ENCODE assay signal across 8 cellular contexts in the genomic region with DNA sequence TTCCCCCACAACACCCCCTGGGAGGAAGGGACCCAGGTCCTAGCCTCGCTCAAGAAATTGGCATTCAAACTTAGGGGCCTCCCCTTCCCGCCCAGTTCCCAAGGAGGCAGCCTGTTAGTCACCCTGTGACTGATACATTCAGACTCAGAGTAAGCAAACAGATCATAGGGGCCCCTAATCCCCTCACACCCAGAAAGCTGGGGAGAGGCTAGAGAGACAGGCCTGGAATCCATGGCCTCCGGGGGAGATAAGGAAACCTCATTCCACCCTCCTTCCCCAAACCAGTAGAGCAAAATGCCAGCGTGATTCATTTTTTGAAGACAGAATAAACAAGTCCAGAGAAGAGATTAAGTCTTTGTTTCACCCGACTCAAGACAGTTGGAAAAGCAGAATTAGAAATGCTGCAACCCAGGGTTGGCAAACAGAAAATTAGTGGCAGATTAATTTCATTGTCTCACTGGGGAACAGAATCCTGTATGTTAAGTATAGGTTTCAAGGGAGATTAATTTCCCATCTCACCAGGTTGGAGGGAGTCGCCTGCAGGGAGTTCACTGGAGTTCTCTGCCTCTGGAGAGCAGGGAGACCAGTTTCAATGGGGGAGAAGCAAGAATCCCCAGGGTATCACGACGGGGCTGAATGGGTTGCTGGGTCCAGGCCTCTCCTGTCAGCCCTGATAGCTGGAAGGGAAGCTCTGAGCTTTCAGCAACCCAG.
DNase-seq lines count a peak whose midpoint lies in the region; ATAC-seq and TF ChIP-seq lines count a peak whose summit lies in the region.

No MANE protein-coding gene starts in this region.

- no peaks in the 10 kb centered on the region for H3K9me3 Mint-ChIP-seq in natural killer cell treated with Interleukin-12 subunit alpha and Interleukin-12 subunit beta and Interleukin-15 and Interleukin-18, amount 100 ng/mL, for 72 hours
- no peaks in the 10 kb centered on the region for H3K9me3 Mint-ChIP-seq in natural killer cell

- peak overlapping the region in 1 of 2 donors; percentile 17 for H3K27ac Mint-ChIP-seq in natural killer cell treated with Interleukin-12 subunit alpha and Interleukin-12 subunit beta and Interleukin-15 and Interleukin-18, amount 100 ng/mL, for 72 hours
- no peak overlapping the region for H3K27ac Mint-ChIP-seq in natural killer cell

- H3K4me3 ChIP-seq in RWPE2 (ENCODE audit: severe bottlenecking) = no peak overlapping the region
- no peak overlapping the region for H3K4me3 ChIP-seq in fibroblast of mammary gland (ENCODE audit: control insufficient read depth, low read depth, low read length)
- no peak overlapping the region for H3K4me3 ChIP-seq in tibial nerve

- H3K9me3 ChIP-seq in RWPE2 (ENCODE audit: severe bottlenecking) (no peaks in the 10 kb centered on the region), tibial nerve (no peaks in the 10 kb centered on the region)

- TF ChIP-seq POLR2A in tibial nerve (IDR thresholded peaks at IDR 0.05) = no peak

- peaks cover 22 to 42% of the 10 kb centered on the region in 2 donors for H3K27me3 Mint-ChIP-seq in natural killer cell treated with Interleukin-12 subunit alpha and Interleukin-12 subunit beta and Interleukin-15 and Interleukin-18, amount 100 ng/mL, for 72 hours
- peaks cover 24 to 71% of the 10 kb centered on the region in 2 donors for H3K27me3 Mint-ChIP-seq in natural killer cell (ENCODE audit: low read depth in 2 of 2)

- H3K4me1 ChIP-seq in RWPE2 (ENCODE audit: insufficient read depth, poor library complexity, severe bottlenecking) = peaks cover 40% of the 10 kb centered on the region
- peaks cover 0 to 41% (median 27%) of the 10 kb centered on the region in 4 donors for H3K4me1 ChIP-seq in tibial nerve

- TF ChIP-seq CTCF in natural killer cell (IDR thresholded peaks at IDR 0.05) (no peak), RWPE2 (IDR thresholded peaks at IDR 0.05; ENCODE audit: poor library complexity, severe bottlenecking) (no peak), fibroblast of mammary gland (conservative IDR thresholded peaks at IDR 0.05; ENCODE audit: control insufficient read depth, insufficient read depth, low read depth, low read length) (no peak), tibial nerve (IDR thresholded peaks at IDR 0.05) (no peak)

- no peaks in the 10 kb centered on the region for H3K36me3 Mint-ChIP-seq in natural killer cell treated with Interleukin-12 subunit alpha and Interleukin-12 subunit beta and Interleukin-15 and Interleukin-18, amount 100 ng/mL, for 72 hours
- H3K36me3 Mint-ChIP-seq in natural killer cell = no peaks in the 10 kb centered on the region

- H3K4me1 Mint-ChIP-seq in natural killer cell treated with Interleukin-12 subunit alpha and Interleukin-12 subunit beta and Interleukin-15 and Interleukin-18, amount 100 ng/mL, for 72 hours (ENCODE audit: low read depth in 2 of 2) = peaks cover 62 to 75% of the 10 kb centered on the region in 2 donors
- H3K4me1 Mint-ChIP-seq in natural killer cell = peaks cover 69 to 74% of the 10 kb centered on the region in 2 donors

- no peaks in the 10 kb centered on the region for H3K27me3 ChIP-seq in RWPE2 (ENCODE audit: insufficient read depth, poor library complexity, severe bottlenecking)
- no peaks in the 10 kb centered on the region for H3K27me3 ChIP-seq in tibial nerve

- H3K36me3 ChIP-seq in RWPE2 (ENCODE audit: low read depth) (no peaks in the 10 kb centered on the region), tibial nerve (no peaks in the 10 kb centered on the region)

- 32% methylated on average over 8 of the region's 8 CpGs for WGBS in tibial nerve, 2 donors

- intact Hi-C loops in natural killer cell (cut with micrococcal nuclease) (loop anchor here (5.0 kb wide), 2 partner anchors 398 to 473 kb away; a partner anchor contains a TSS), left colon (cut with DNase I, micrococcal nuclease) (no loop called here)

- no peak for TF ChIP-seq EP300 in tibial nerve (IDR thresholded peaks at IDR 0.05)

- H3K27ac ChIP-seq in RWPE2 (ENCODE audit: poor library complexity, severe bottlenecking) = peak overlapping the region; percentile 79
- peak overlapping the region in 3 of 4 donors; percentile 36 to 53 (median 46) for H3K27ac ChIP-seq in tibial nerve

- no peak for DNase-seq in natural killer cell treated with Interleukin-12 subunit alpha and Interleukin-12 subunit beta and Interleukin-15 and Interleukin-18, amount 100 ng/mL, for 72 hours (ENCODE audit: low spot score)
- DNase-seq in natural killer cell (no peak), RWPE2 (ENCODE audit: low spot score) (peak; percentile 99), fibroblast of mammary gland (ENCODE audit: low read depth) (peak; percentile 85), tibial nerve (ENCODE audit: low spot score in 2 of 2) (no peak), left colon (no peak), NCI-H1694 treated with DMSO at 0.1 percent for 48 hours (lab: John Stamatoyannopoulos, UW) (no peak), DMS 273 treated with DMSO at 0.1 percent for 48 hours (lab: John Stamatoyannopoulos, UW) (no peak)

- H3K4me3 Mint-ChIP-seq in natural killer cell treated with Interleukin-12 subunit alpha and Interleukin-12 subunit beta and Interleukin-15 and Interleukin-18, amount 100 ng/mL, for 72 hours = peak overlapping the region; percentile 7
- H3K4me3 Mint-ChIP-seq in natural killer cell = no peak overlapping the region

- no peak for ATAC-seq in natural killer cell treated with Interleukin-12 subunit alpha and Interleukin-12 subunit beta and Interleukin-15 and Interleukin-18, amount 100 ng/mL, for 72 hours
- ATAC-seq in natural killer cell (no peak), RWPE2 (ENCODE audit: low read depth) (peak; percentile 88), left colon (no peak)

Comparison
In these comparisons a context has a peak if more than half of its experiments do, and no peak if none do; other contexts are left out.
1. DNase-seq: peak in RWPE2 (single experiment) and fibroblast of mammary gland (single experiment); none in natural killer cell treated with Interleukin-12 subunit alpha and Interleukin-12 subunit beta and Interleukin-15 and Interleukin-18, amount 100 ng/mL, for 72 hours (single experiment), natural killer cell (single experiment), tibial nerve (0 of 2), left colon (0 of 2), NCI-H1694 treated with DMSO at 0.1 percent for 48 hours (single experiment) and DMS 273 treated with DMSO at 0.1 percent for 48 hours (single experiment).